23 cellular contexts compared by ENCODE assay signal in genomic region chr2:182606728-182607681, GRCh38.
DNase-seq lines count a peak whose midpoint lies in the region; ATAC-seq, FAIRE-seq and TF ChIP-seq lines count a peak whose summit lies in the region.
"Had no signal": no experiment of that assay in that cellular context is flagged by ENCODE, and none has a peak within 500 bp of the region (broad histone marks: within the 10 kb centered on the region; RNA-seq: fewer than 3 reads in every experiment).

No MANE protein-coding gene starts in this region.

- H3K79me2 ChIP-seq in K562 (ENCODE audit: control insufficient read depth, insufficient read depth, low read length) = no peaks in the 10 kb centered on the region

- 15% methylated on average over 8 of the region's 8 CpGs for WGBS in K562 (ENCODE audit: insufficient coverage, low coverage, missing lambda C conversion rate)
- 80 to 83% methylated on average over 8 of the region's 8 CpGs for WGBS in upper lobe of left lung, 2 donors
- WGBS in tibial nerve, 2 donors = 92% methylated on average over 8 of the region's 8 CpGs

- no peak for FAIRE-seq in K562 (lab: Jason Lieb, UNC)
- FAIRE-seq: endometrium had no signal

- H3K4me2 ChIP-seq in K562 (ENCODE audit: insufficient read depth, low read length) = no peak overlapping the region

- H3K36me3 ChIP-seq in K562 (ENCODE audit: control insufficient read depth, insufficient read depth, low read length) = no peaks in the 10 kb centered on the region
- no peaks in the 10 kb centered on the region for H3K36me3 ChIP-seq in upper lobe of left lung
- H3K36me3 ChIP-seq in tibial nerve = no peaks in the 10 kb centered on the region
- H3K36me3 ChIP-seq: tibial artery had no signal

- TF ChIP-seq POLR2A in K562 (conservative IDR thresholded peaks at IDR 0.05) (no peak), upper lobe of left lung (IDR thresholded peaks at IDR 0.05) (no peak), tibial nerve (IDR thresholded peaks at IDR 0.05) (no peak)

- H4K20me1 ChIP-seq in K562 (replicated peaks; ENCODE audit: control insufficient read depth, insufficient read depth, low read length) = no peaks in the 10 kb centered on the region

- peak; percentile 15 for DNase-seq in HCEC 1CT
- no peak for DNase-seq in K562 (ENCODE audit: extremely low read depth in 1 of 4, low spot score in 3 of 4)
- no peak for DNase-seq in GM13976 (ENCODE audit: low spot score)
- DNase-seq in upper lobe of left lung = no peak
- DNase-seq in tibial nerve (ENCODE audit: low spot score in 2 of 2) = no peak
- DNase-seq: activated CD4-positive, alpha-beta T cell treated with anti-CD3 and anti-CD28 coated beads, Interleukin-2, amount 10 ng/mL, durations not matched to agents 7 days and 5 days; activated T-cell treated with anti-CD3 and anti-CD28 coated beads, Interleukin-2, amount 50 U/mL, for 4 hours; DMS153; H9; Kasumi-1; mammary epithelial cell; NCI-H1694 treated with DMSO at 0.1 percent for 48 hours; NCI-H524 treated with DMSO at 0.1 percent for 48 hours; nephron progenitor cell; retina; T1000; tibial artery had no signal

- CTCF ChIA-PET in K562 (lab: Yijun Ruan, JAX; ENCODE audit: low intra/inter-chr PET ratio) = no interaction called here

- H3K4me3 ChIP-seq in K562 = no peak overlapping the region
- H3K4me3 ChIP-seq in upper lobe of left lung = no peak overlapping the region
- no peak overlapping the region for H3K4me3 ChIP-seq in tibial nerve
- H3K4me3 ChIP-seq: tibial artery had no signal

- H3K9ac ChIP-seq in K562 (ENCODE audit: insufficient read depth in 1 of 2, low read depth in 2 of 2, low read length in 2 of 2) = no peak overlapping the region

- no peak overlapping the region for H2AFZ ChIP-seq in K562 (ENCODE audit: low read depth, low read length)

- in situ Hi-C loops in K562 (cut with MboI) (no loop called here), GM13976 (cut with MboI; ENCODE audit: low sequenced_read_pairs, unreplicated experiment) (no loop called here)

- TF ChIP-seq CTCF in K562 (IDR thresholded peaks at IDR 0.05 in 2 of 3, conservative IDR thresholded peaks at IDR 0.05 in 1 of 3; ENCODE audit: insufficient read depth in 2 of 3, low read depth in 1 of 3, low read length in 3 of 3) = no peak
- no peak for TF ChIP-seq CTCF in GM13976 (IDR thresholded peaks at IDR 0.05; ENCODE audit: borderline replicate concordance, control extremely low read depth, extremely low read depth, insufficient read depth, missing control alignments)
- TF ChIP-seq CTCF in upper lobe of left lung (IDR thresholded peaks at IDR 0.05) = no peak
- TF ChIP-seq CTCF in tibial nerve (IDR thresholded peaks at IDR 0.05) = no peak

- intact Hi-C loops in K562 (cut with micrococcal nuclease) = no loop called here

- H3K4me1 ChIP-seq in K562 (replicated peaks in 1 of 2; ENCODE audit: control insufficient read depth in 2 of 2, insufficient read depth in 2 of 2, low read length in 2 of 2) = peaks cover 0 to 7% of the 10 kb centered on the region in 2 experiments; a peak in 1 of 5 replicates
- H3K4me1 ChIP-seq in upper lobe of left lung = no peaks in the 10 kb centered on the region
- H3K4me1 ChIP-seq in tibial nerve = no peaks in the 10 kb centered on the region
- H3K4me1 ChIP-seq: tibial artery had no signal

- TF ChIP-seq RAD21 in K562 (CRISPR knock-in tag; conservative IDR thresholded peaks at IDR 0.05 in 1 of 2, IDR thresholded peaks at IDR 0.05 in 1 of 2) = no peak

- H3K27ac ChIP-seq in K562 (ENCODE audit: extremely low read depth, low read depth, low read length) (no peak overlapping the region), upper lobe of left lung (no peak overlapping the region), tibial nerve (no peak overlapping the region)
- H3K27ac ChIP-seq: HL-60, tibial artery had no signal

- ATAC-seq in GM18870 (IDR thresholded peaks at IDR 0.05; ENCODE audit: unreplicated experiment) (peak; percentile 63), HG03442 (IDR thresholded peaks at IDR 0.05; ENCODE audit: unreplicated experiment) (peak; percentile 60), K562 (no peak), HG03280 (IDR thresholded peaks at IDR 0.05; ENCODE audit: unreplicated experiment) (no peak), upper lobe of left lung (ENCODE audit: low FRiP score in 2 of 2) (no peak)
- ATAC-seq: activated T-cell treated with anti-CD3 and anti-CD28 coated beads, Interleukin-2, amount 50 U/mL, for 4 hours; Right ventricle myocardium inferior had no signal

- no peak for TF ChIP-seq EP300 in K562 (IDR thresholded peaks at IDR 0.05; ENCODE audit: low read length)
- TF ChIP-seq EP300 in upper lobe of left lung (IDR thresholded peaks at IDR 0.05) = no peak
- TF ChIP-seq EP300 in tibial nerve (IDR thresholded peaks at IDR 0.05) = no peak

- no peaks in the 10 kb centered on the region for H3K9me1 ChIP-seq in K562 (ENCODE audit: control insufficient read depth, insufficient read depth, low read length)

- POLR2A ChIA-PET in K562 (lab: Yijun Ruan, JAX) = no interaction called here

- BruUV-seq in K562 (replicated peaks; lab: Mats Ljungman, UMichigan) = no TSS peak

- H3K9me3 ChIP-seq in K562 (replicated peaks; ENCODE audit: control insufficient read depth, insufficient read depth, low read depth, low read length) (no peaks in the 10 kb centered on the region), upper lobe of left lung (no peaks in the 10 kb centered on the region), tibial nerve (peaks cover 0 to 10% (median 0%) of the 10 kb centered on the region in 4 donors)
- H3K9me3 ChIP-seq: tibial artery had no signal

- no peaks in the 10 kb centered on the region for H3K27me3 ChIP-seq in K562 (ENCODE audit: control insufficient read depth in 2 of 2, insufficient read depth in 2 of 2, low read length in 2 of 2)
- no peaks in the 10 kb centered on the region for H3K27me3 ChIP-seq in upper lobe of left lung
- no peaks in the 10 kb centered on the region for H3K27me3 ChIP-seq in tibial nerve
- H3K27me3 ChIP-seq: tibial artery had no signal

TF ChIP-seq in K562, 482 proteins besides CTCF, POLR2A, EP300 and RAD21:
- TF ChIP-seq HMBOX1 (IDR thresholded peaks at IDR 0.05) (peak; percentile 68), ZNF318 (IDR thresholded peaks at IDR 0.05; ENCODE audit: borderline replicate concordance in 1 of 2, low read depth in 1 of 2) (no peak)

Comparison
In these comparisons a context has a peak if more than half of its experiments do, and no peak if none do; other contexts are left out.
1. ATAC-seq: peak in GM18870 (single experiment) and HG03442 (single experiment); none in K562 (single experiment), HG03280 (single experiment) and upper lobe of left lung (0 of 2).